ENCODE assay signal across 8 cellular contexts in the genomic region with DNA sequence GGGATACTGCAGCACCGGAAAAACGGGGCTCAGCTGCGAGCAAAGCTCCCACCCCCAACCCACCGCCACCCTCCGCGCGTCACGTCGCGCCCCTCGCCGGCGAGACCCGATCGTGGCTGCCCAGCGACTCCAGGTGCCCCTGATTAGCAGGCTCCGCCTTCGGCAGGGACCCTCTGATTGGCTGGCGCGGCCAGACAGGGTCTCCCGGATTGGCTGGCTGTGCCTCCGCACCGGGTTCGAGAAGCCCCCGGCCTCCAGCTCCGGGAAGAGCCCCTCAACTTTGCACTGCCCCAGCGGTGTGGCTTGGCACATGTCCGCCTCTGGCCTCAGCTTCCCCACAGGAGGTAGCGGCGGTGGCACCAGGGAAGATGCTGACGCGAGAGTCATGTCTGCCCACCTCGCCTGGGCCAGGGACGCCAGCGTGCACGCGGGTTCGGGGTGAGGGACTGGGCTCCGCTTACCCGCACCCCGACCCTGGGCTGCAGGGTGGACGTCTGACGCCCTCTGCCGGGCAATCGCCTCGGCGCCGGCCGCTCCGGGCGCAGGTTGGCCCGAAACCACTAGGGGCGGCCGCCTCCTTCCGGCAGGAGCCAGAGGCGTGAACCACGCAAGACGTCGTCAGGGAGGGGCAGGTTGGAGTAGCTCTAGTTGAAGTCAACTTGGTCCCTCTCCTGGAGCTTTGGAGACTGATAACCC. TPM values are rescaled to one million over a fixed set of nuclear protein-coding genes. Genes with fewer than 3 reads are reported as not detected.
DNase-seq lines count a peak whose midpoint lies in the region; ATAC-seq, FAIRE-seq and TF ChIP-seq lines count a peak whose summit lies in the region.

No MANE protein-coding gene starts in this region.

- dilution Hi-C loops in IMR-90 (cut with HindIII; ENCODE audit: low sequenced_read_pairs, unreplicated experiment), result no loop called here

- peaks cover 26% of the 10 kb centered on the region for H3K4me1 ChIP-seq in IMR-90 (ENCODE audit: control insufficient read depth, insufficient read depth, low read length)

- H3K27me3 ChIP-seq in IMR-90 (ENCODE audit: control insufficient read depth, insufficient read depth, low read length), result no peaks in the 10 kb centered on the region

- peaks cover 6% of the 10 kb centered on the region; the same call in 1 of the 2 replicates for H3K9me1 ChIP-seq in IMR-90 (ENCODE audit: insufficient read depth, low read length)

- peak overlapping the region; percentile 93 for H3K4me2 ChIP-seq in IMR-90 (ENCODE audit: low read depth, low read length)

- H3K36me3 ChIP-seq in IMR-90 (ENCODE audit: control insufficient read depth, insufficient read depth, low read length), result peaks cover 9% of the 10 kb centered on the region; the same call in 1 of the 2 replicates

- peak overlapping the region; percentile 95 for H2AFZ ChIP-seq in IMR-90 (replicated peaks; ENCODE audit: low read length, poor library complexity)

- peaks cover 6 to 42% of the 10 kb centered on the region in 2 experiments; a peak in 3 of 4 replicates for H3K79me1 ChIP-seq in IMR-90 (ENCODE audit: low read depth in 1 of 2, low read length in 2 of 2)

- peak overlapping the region; percentile 81 to 86 (median 83) for H3K4me3 Mint-ChIP-seq in nephron
- peak overlapping the region; percentile 92 to 98 for H3K4me3 Mint-ChIP-seq in stimulated activated naive CD8-positive, alpha-beta T cell treated with anti-CD3 and anti-CD28 coated beads, Interleukin-15, amount 100 ng/mL, for 72 hours

- in situ Hi-C loops in IMR-90 (cut with MboI; ENCODE audit: low sequenced_read_pairs), result no loop called here

- peak overlapping the region; percentile 31 for H3K9ac ChIP-seq in IMR-90 (ENCODE audit: low read depth, low read length)

- POLR2A ChIA-PET in IMR-90 (lab: Charles Lee; ENCODE audit: unreplicated experiment), result interaction anchor here (0.6 to 2.0 kb wide), 4 partner anchors 9 to 290 kb away, joined by 5 to 10 read pairs (median 5); no protein-coding TSS in a partner anchor

- no peak overlapping the region for H3K56ac ChIP-seq in IMR-90 (ENCODE audit: extremely low read depth, insufficient read depth, low read length)

- peaks cover 8% of the 10 kb centered on the region; the same call in 1 of the 2 replicates for H4K20me1 ChIP-seq in IMR-90 (ENCODE audit: insufficient read depth, low read length)

- intact Hi-C loops in IMR-90 (cut with micrococcal nuclease), result loop anchor here (1.0 to 10.0 kb wide), 4 partner anchors 18 to 239 kb away; a partner anchor contains a TSS

- H3K23ac ChIP-seq in IMR-90 (ENCODE audit: low read depth, low read length), result peak overlapping the region; percentile 54; the same call in 1 of the 2 replicates

- TF ChIP-seq RAD21 in IMR-90 (IDR thresholded peaks at IDR 0.05; ENCODE audit: low read length), result peak; percentile 95

- peaks cover 51% of the 10 kb centered on the region for H3K4me1 Mint-ChIP-seq in nephron
- H3K4me1 Mint-ChIP-seq in stimulated activated naive CD8-positive, alpha-beta T cell treated with anti-CD3 and anti-CD28 coated beads, Interleukin-15, amount 100 ng/mL, for 72 hours, result peaks cover 87% of the 10 kb centered on the region

- FAIRE-seq in RCC 7860 (lab: Jason Lieb, UNC), result no peak

- H3K27ac ChIP-seq in IMR-90 (ENCODE audit: insufficient read depth, low read length), result peak overlapping the region; percentile 28

- H2AK5ac ChIP-seq in IMR-90 (ENCODE audit: low read depth, low read length), result peak overlapping the region; percentile 69

- H2AK9ac ChIP-seq in IMR-90 (replicated peaks; ENCODE audit: low read depth, low read length, poor library complexity), result peak overlapping the region; percentile 97

- DNase-seq in DMS153 (lab: John Stamatoyannopoulos, UW) (peak; percentile 54), IMR-90 (peak; percentile 89), RCC 7860 (ENCODE audit: low spot score) (peak; percentile 79), fibroblast of peridontal ligament (ENCODE audit: extremely low read depth) (peak; percentile 86)
- DNase-seq in activated T-helper 1 cell treated with anti-CD3 and anti-CD28 coated beads, Interleukin-2, amount 50 U/mL, for 16 hours (ENCODE audit: low read depth in 1 of 2, low spot score in 1 of 2), result peak; percentile 90 to 95
- peak; percentile 98 to 99 for DNase-seq in stimulated activated naive CD8-positive, alpha-beta T cell treated with anti-CD3 and anti-CD28 coated beads, Interleukin-15, amount 100 ng/mL, for 72 hours

- peak; percentile 38 for TF ChIP-seq POLR2A in IMR-90 (IDR thresholded peaks at IDR 0.05; ENCODE audit: low read depth, low read length)

- H2BK20ac ChIP-seq in IMR-90 (ENCODE audit: low read depth, low read length), result 0 out of 2 replicates have a peak overlapping the region, but pooled peaks have one; percentile 38

- 0 out of 2 replicates have a peak overlapping the region, but pooled peaks have one; percentile 7 for H4K91ac ChIP-seq in IMR-90 (ENCODE audit: insufficient read depth, low read depth, low read length)

- peaks cover 7% of the 10 kb centered on the region for H3K27me3 Mint-ChIP-seq in nephron (ENCODE audit: low read depth)
- H3K27me3 Mint-ChIP-seq in stimulated activated naive CD8-positive, alpha-beta T cell treated with anti-CD3 and anti-CD28 coated beads, Interleukin-15, amount 100 ng/mL, for 72 hours, result no peaks in the 10 kb centered on the region

- peak overlapping the region; percentile 61 for H3K14ac ChIP-seq in IMR-90 (replicated peaks; ENCODE audit: low read depth, low read length)

- no peak overlapping the region; the same call in 2 of the 3 replicates for H2BK15ac ChIP-seq in IMR-90 (ENCODE audit: low read depth, low read length)

- H4K8ac ChIP-seq in IMR-90 (ENCODE audit: low read depth in 2 of 2, low read length in 2 of 2), result peak overlapping the region; percentile 8 to 72; a peak in 3 of 4 replicates

- peak overlapping the region; percentile 76 for H3K4ac ChIP-seq in IMR-90 (ENCODE audit: low read depth, low read length)

- 2% methylated on average over 33 of the region's 59 CpGs; no CpG with 5 or more reads in 1 of the 2 experiments for WGBS in IMR-90 (ENCODE audit: extremely low coverage in 2 of 2, insufficient read length in 1 of 2), 2 experiments

- no peak overlapping the region for H3K18ac ChIP-seq in IMR-90 (ENCODE audit: low read depth, low read length)

- CTCF ChIA-PET in IMR-90 (lab: Yijun Ruan, JAX), result interaction anchor here (0.5 to 3.9 kb wide), 35 partner anchors 9 to 1367 kb away, joined by 3 to 49 read pairs (median 5); a partner anchor contains a TSS

- peak overlapping the region; percentile 17; the same call in 1 of the 2 replicates for H4K5ac ChIP-seq in IMR-90 (ENCODE audit: low read depth, low read length)

- 0 out of 2 replicates have a peak overlapping the region, but pooled peaks have one; percentile 55 for H2BK120ac ChIP-seq in IMR-90 (ENCODE audit: low read depth, low read length)

- peaks cover 19% of the 10 kb centered on the region for H3K36me3 Mint-ChIP-seq in nephron (ENCODE audit: low read depth)

- no TSS peak for BruUV-seq in IMR-90 (replicated peaks; lab: Mats Ljungman, UMichigan)

- H3K27ac Mint-ChIP-seq in nephron, result peak overlapping the region; percentile 86 to 95 (median 87)
- peak overlapping the region; percentile 93 to 97 for H3K27ac Mint-ChIP-seq in stimulated activated naive CD8-positive, alpha-beta T cell treated with anti-CD3 and anti-CD28 coated beads, Interleukin-15, amount 100 ng/mL, for 72 hours

- peak; percentile 42 for ATAC-seq in GM21528 (IDR thresholded peaks at IDR 0.05; ENCODE audit: low FRiP score, unreplicated experiment)
- peak; percentile 76 for ATAC-seq in IMR-90 (ENCODE audit: low read depth)
- peak; percentile 72 for ATAC-seq in stimulated activated naive CD8-positive, alpha-beta T cell treated with anti-CD3 and anti-CD28 coated beads, Interleukin-15, amount 100 ng/mL, for 72 hours

- no peaks in the 10 kb centered on the region for H3K9me3 ChIP-seq in IMR-90 (ENCODE audit: control insufficient read depth, insufficient read depth, low read length)

- H2BK5ac ChIP-seq in IMR-90 (ENCODE audit: low read depth, low read length, poor library complexity, severe bottlenecking), result peak overlapping the region; percentile 39

- H3K9me3 Mint-ChIP-seq in nephron, result no peaks in the 10 kb centered on the region
- no peaks in the 10 kb centered on the region for H3K9me3 Mint-ChIP-seq in stimulated activated naive CD8-positive, alpha-beta T cell treated with anti-CD3 and anti-CD28 coated beads, Interleukin-15, amount 100 ng/mL, for 72 hours

- H3K4me3 ChIP-seq in IMR-90 (ENCODE audit: insufficient read depth, low read depth, low read length), result peak overlapping the region; percentile 48

- TF ChIP-seq CTCF in IMR-90 (conservative IDR thresholded peaks at IDR 0.05; ENCODE audit: low read depth, low read length) (peak; percentile 100), nephron (IDR thresholded peaks at IDR 0.05; ENCODE audit: unreplicated experiment in 3 of 3) (peak; percentile 99 to 100 (median 100))

TF ChIP-seq in IMR-90, 13 proteins besides CTCF, POLR2A, EP300 and RAD21 (continues in another document):
- TF ChIP-seq, protein P1, sequence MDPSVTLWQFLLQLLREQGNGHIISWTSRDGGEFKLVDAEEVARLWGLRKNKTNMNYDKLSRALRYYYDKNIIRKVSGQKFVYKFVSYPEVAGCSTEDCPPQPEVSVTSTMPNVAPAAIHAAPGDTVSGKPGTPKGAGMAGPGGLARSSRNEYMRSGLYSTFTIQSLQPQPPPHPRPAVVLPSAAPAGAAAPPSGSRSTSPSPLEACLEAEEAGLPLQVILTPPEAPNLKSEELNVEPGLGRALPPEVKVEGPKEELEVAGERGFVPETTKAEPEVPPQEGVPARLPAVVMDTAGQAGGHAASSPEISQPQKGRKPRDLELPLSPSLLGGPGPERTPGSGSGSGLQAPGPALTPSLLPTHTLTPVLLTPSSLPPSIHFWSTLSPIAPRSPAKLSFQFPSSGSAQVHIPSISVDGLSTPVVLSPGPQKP (IDR thresholded peaks at IDR 0.05; ENCODE audit: borderline replicate concordance, low read depth, low read length), result no peak
- TF ChIP-seq SMC3 (IDR thresholded peaks at IDR 0.05; ENCODE audit: low read depth, low read length) (peak; percentile 90), FOS (IDR thresholded peaks at IDR 0.05; ENCODE audit: low read depth, low read length) (0 out of 2 replicates have a peak, but pooled peaks have one; percentile 1), MXI1 (IDR thresholded peaks at IDR 0.05; ENCODE audit: borderline replicate concordance, low read depth, low read length) (peak; percentile 76), MAZ (IDR thresholded peaks at IDR 0.05; ENCODE audit: borderline replicate concordance, low read depth, low read length) (peak; percentile 92), BHLHE40 (IDR thresholded peaks at IDR 0.05; ENCODE audit: low read depth, low read length) (peak; percentile 56; the same call in 1 of the 2 replicates), RFX5 (IDR thresholded peaks at IDR 0.05; ENCODE audit: low read depth, low read length) (no peak)

RNA-seq across cellular contexts. Expression of a gene that starts 0.5 kb away (rescaled TPM):
- total RNA-seq in IMR-90 (2012; rRNA removed), result 3.0 and 3.9 TPM in 2 replicates
- polyA plus RNA-seq in IMR-90 (2012; rRNA removed), result 5.1 and 5.3 TPM in 2 replicates
- polyA plus RNA-seq in IMR-90 (2012; cell fraction: cytosol; rRNA removed), result 4.7 and 7.8 TPM in 2 replicates
- 14.0 and 15.7 TPM in 2 replicates for polyA plus RNA-seq in IMR-90 (2012; cell fraction: nucleus; rRNA removed; ENCODE audit: low replicate concordance)

RNA-seq across cellular contexts. Expression of a gene that starts 9.8 kb away (rescaled TPM):
- 0.83 and 0.90 TPM in 2 replicates for total RNA-seq in IMR-90 (2012; rRNA removed)
- polyA plus RNA-seq in IMR-90 (2012; rRNA removed), result 5.1 and 5.5 TPM in 2 replicates
- 3.1 and 3.5 TPM in 2 replicates for polyA plus RNA-seq in IMR-90 (2012; cell fraction: cytosol; rRNA removed)
- polyA plus RNA-seq in IMR-90 (2012; cell fraction: nucleus; rRNA removed; ENCODE audit: low replicate concordance), result 14.8 and 15.1 TPM in 2 replicates

Comparison
In these comparisons a context has a peak if more than half of its experiments do, and no peak if none do; other contexts are left out.
1. Peak in every context shown above with its lines: DNase-seq, ATAC-seq, H3K4me3 ChIP-seq and H3K27ac ChIP-seq.